In the genomic region with DNA sequence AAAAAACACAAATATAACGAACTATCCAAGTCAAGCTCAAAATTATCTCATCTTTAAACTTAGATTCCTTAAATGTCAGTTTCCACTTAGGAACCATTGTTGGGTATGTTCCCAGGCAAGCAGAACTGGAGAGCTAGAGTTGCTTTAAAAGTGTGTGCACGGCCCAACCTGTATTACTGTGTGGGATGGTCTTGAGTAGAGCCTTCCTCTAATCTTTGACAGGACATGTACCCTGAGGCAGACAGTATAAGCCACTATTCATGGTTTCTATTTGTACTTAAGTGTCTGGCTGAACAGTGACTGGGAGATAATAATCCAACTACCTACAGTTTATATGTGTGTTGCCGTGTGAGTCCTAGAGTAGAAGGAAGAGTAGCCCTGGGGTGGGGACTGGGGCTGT, we compare ENCODE assay signal across 28 cellular contexts.
"Had no signal": no experiment of that assay in that cellular context is flagged by ENCODE, and none has a peak within 500 bp of the region (broad histone marks: within the 10 kb centered on the region; RNA-seq: fewer than 3 reads in every experiment).

No MANE protein-coding gene starts in this region.

- H2AFZ ChIP-seq: neural progenitor cell had no signal

- H3K9ac ChIP-seq: neural progenitor cell had no signal

- H3K27ac ChIP-seq: coronary artery, esophagus squamous epithelium, heart right ventricle, left ventricle myocardium inferior, lower lobe of right lung, neural progenitor cell, prostate gland, sigmoid colon, stomach, thyroid gland, vagina had no signal

- H3K4me3 ChIP-seq: coronary artery, esophagus squamous epithelium, heart right ventricle, left ventricle myocardium inferior, lower lobe of right lung, neural progenitor cell, prostate gland, sigmoid colon, stomach, thyroid gland, vagina had no signal

- ATAC-seq: left colon; lower lobe of right lung; naive thymus-derived CD4-positive, alpha-beta T cell; right cardiac atrium; stimulated activated effector memory CD8-positive, alpha-beta T cell treated with anti-CD3 and anti-CD28 coated beads, Interleukin-12 subunit alpha, Interleukin-12 subunit beta, amount 100 ng/mL, for 72 hours had no signal

- H3K36me3 ChIP-seq: esophagus squamous epithelium, heart right ventricle, left ventricle myocardium inferior, lower lobe of right lung, neural progenitor cell, prostate gland, sigmoid colon, stomach, thyroid gland, vagina had no signal

- H3K4me1 ChIP-seq: esophagus squamous epithelium, heart right ventricle, left ventricle myocardium inferior, lower lobe of right lung, neural progenitor cell, prostate gland, sigmoid colon, stomach, thyroid gland, vagina had no signal

- H3K4me2 ChIP-seq: neural progenitor cell had no signal

- DNase-seq: dermis blood vessel endothelial cell; effector memory CD4-positive, alpha-beta T cell; erythroblast; esophagus squamous epithelium; foreskin melanocyte; glutamatergic neuron; heart right ventricle; hippocampal formation; kidney glomerular epithelial cell; left colon; left ventricle myocardium inferior; lower lobe of right lung; midbrain; naive thymus-derived CD4-positive, alpha-beta T cell; nucleus accumbens; right cardiac atrium; sigmoid colon; stimulated activated CD4-positive, alpha-beta T cell treated with anti-CD3 and anti-CD28 coated beads, Interleukin-2, amount 100 ng/mL, for 24 hours; stimulated activated CD4-positive, alpha-beta T cell treated with anti-CD3 and anti-CD28 coated beads, Interleukin-4, amount 100 ng/mL, for 24 hours; stimulated activated naive CD4-positive, alpha-beta T cell treated with Interleukin-2 at 50 U/mL for 16 hours; stomach; thyroid gland; trophoblast cell had no signal

- H3K27me3 ChIP-seq: esophagus squamous epithelium, heart right ventricle, neural progenitor cell, sigmoid colon, stomach, thyroid gland, vagina had no signal

- H3K9me3 ChIP-seq: esophagus squamous epithelium, heart right ventricle, left ventricle myocardium inferior, lower lobe of right lung, prostate gland, sigmoid colon, stomach, thyroid gland, vagina had no signal
